In genomic region chr5:68440666-68441065, GRCh38 we compare ENCODE assay signal across 19 cellular contexts.
"Had no signal": no experiment of that assay in that cellular context is flagged by ENCODE, and none has a peak within 500 bp of the region (broad histone marks: within the 10 kb centered on the region; RNA-seq: fewer than 3 reads in every experiment).

No MANE protein-coding gene starts in this region.

- H3K27ac Mint-ChIP-seq: activated naive CD4-positive, alpha-beta T cell treated with anti-CD3 and anti-CD28 coated beads, Interleukin-2, amount 10 ng/mL, durations not matched to agents 7 days and 5 days; activated T-cell treated with anti-CD3 and anti-CD28 coated beads, Interleukin-2, amount 50 U/mL, for 24 hours; stimulated activated memory B cell treated with anti-CD40 and anti-IgM and Interleukin-4, amounts not matched to agents 10 μg/mL and 1 μg/mL and 100 μg/mL, for 72 hours had no signal

- H3K9me3 Mint-ChIP-seq: activated naive CD4-positive, alpha-beta T cell treated with anti-CD3 and anti-CD28 coated beads, Interleukin-2, amount 10 ng/mL, durations not matched to agents 7 days and 5 days; activated T-cell treated with anti-CD3 and anti-CD28 coated beads, Interleukin-2, amount 50 U/mL, for 24 hours; naive thymus-derived CD4-positive, alpha-beta T cell; stimulated activated memory B cell treated with anti-CD40 and anti-IgM and Interleukin-4, amounts not matched to agents 10 μg/mL and 1 μg/mL and 100 μg/mL, for 72 hours had no signal

- H3K4me1 ChIP-seq: thyroid gland had no signal

- H2AFZ ChIP-seq: parathyroid adenoma had no signal

- H3K79me2 ChIP-seq: parathyroid adenoma had no signal

- DNase-seq: activated CD4-positive, alpha-beta T cell treated with anti-CD3 and anti-CD28 coated beads, Interleukin-2, amount 50 U/mL, for 1 hour; activated CD4-positive, CD25-positive, alpha-beta regulatory T cell; activated effector memory CD4-positive, alpha-beta T cell treated with Interleukin-2 at 50 U/mL for 16 hours; activated T-cell treated with anti-CD3 and anti-CD28 coated beads, Interleukin-2, amount 50 U/mL, for 24 hours; adrenal gland; effector CD8-positive, alpha-beta T cell; foreskin fibroblast; mesenchymal stem cell; mucosa of descending colon; naive thymus-derived CD4-positive, alpha-beta T cell; sigmoid colon; T1000; thyroid gland had no signal

- H3K36me3 Mint-ChIP-seq: activated naive CD4-positive, alpha-beta T cell treated with anti-CD3 and anti-CD28 coated beads, Interleukin-2, amount 10 ng/mL, durations not matched to agents 7 days and 5 days; stimulated activated memory B cell treated with anti-CD40 and anti-IgM and Interleukin-4, amounts not matched to agents 10 μg/mL and 1 μg/mL and 100 μg/mL, for 72 hours had no signal

- H3K4me3 ChIP-seq: adrenal gland, esophagus muscularis mucosa, mucosa of descending colon, sigmoid colon, thyroid gland had no signal

- H3K27me3 Mint-ChIP-seq: activated T-cell treated with anti-CD3 and anti-CD28 coated beads, Interleukin-2, amount 50 U/mL, for 24 hours; stimulated activated memory B cell treated with anti-CD40 and anti-IgM and Interleukin-4, amounts not matched to agents 10 μg/mL and 1 μg/mL and 100 μg/mL, for 72 hours had no signal

- H3K27ac ChIP-seq: adrenal gland, esophagus muscularis mucosa, neutrophil, parathyroid adenoma, thyroid gland had no signal

- H3K27me3 ChIP-seq: adrenal gland, esophagus muscularis mucosa, neutrophil, sigmoid colon, thyroid gland had no signal

- H3K36me3 ChIP-seq: adrenal gland, esophagus muscularis mucosa, neutrophil, sigmoid colon, thyroid gland had no signal

- ATAC-seq: stimulated activated memory B cell treated with anti-CD40 and anti-IgM and Interleukin-4, amounts not matched to agents 10 μg/mL and 1 μg/mL and 100 μg/mL, for 72 hours had no signal

- H3K4me3 Mint-ChIP-seq: activated naive CD4-positive, alpha-beta T cell treated with anti-CD3 and anti-CD28 coated beads, Interleukin-2, amount 10 ng/mL, durations not matched to agents 7 days and 5 days; activated T-cell treated with anti-CD3 and anti-CD28 coated beads, Interleukin-2, amount 50 U/mL, for 24 hours; dendritic cell treated with granulocyte-macrophage colony-stimulating factor and Interleukin-4, amounts not matched to agents 40 ng/mL and 50 ng/mL, for 4 days; naive thymus-derived CD4-positive, alpha-beta T cell; stimulated activated memory B cell treated with anti-CD40 and anti-IgM and Interleukin-4, amounts not matched to agents 10 μg/mL and 1 μg/mL and 100 μg/mL, for 72 hours had no signal
